In the genomic region with DNA sequence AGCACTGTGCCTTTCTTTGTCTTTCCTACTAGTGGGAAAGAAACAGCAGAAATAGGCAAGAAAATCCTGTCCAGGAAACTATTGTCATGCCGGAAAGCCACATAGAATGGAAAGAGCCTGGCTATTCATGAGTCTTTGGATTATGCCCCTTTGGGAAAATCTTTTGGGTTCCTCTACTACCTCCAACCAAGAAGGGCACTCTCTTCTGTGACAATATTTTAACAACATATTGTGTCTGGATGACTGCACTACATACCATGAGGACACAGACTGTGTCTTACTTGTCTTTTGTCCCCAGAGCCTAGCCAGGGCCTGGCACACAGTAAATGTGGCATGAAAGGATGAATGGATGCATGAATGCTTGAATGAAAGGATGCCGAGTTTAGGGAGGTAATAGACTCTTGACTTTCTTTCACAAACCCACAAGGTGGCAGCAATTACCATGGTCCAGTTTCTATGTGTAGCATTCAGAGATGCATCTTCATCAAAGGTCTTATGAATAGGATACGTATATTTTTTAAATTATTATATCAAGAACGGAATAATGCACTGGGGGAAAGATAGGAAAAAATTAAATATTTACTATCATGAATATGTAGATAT, we compare ENCODE assay signal across 8 cellular contexts. TPM values are rescaled to one million over a fixed set of nuclear protein-coding genes. Genes with fewer than 3 reads are reported as not detected.
A peak's percentile ranks its signal among the peaks of the same experiment; 100 is the strongest.
DNase-seq lines count a peak whose midpoint lies in the region; ATAC-seq and TF ChIP-seq lines count a peak whose summit lies in the region.

No MANE protein-coding gene starts in this region.

- DNase-seq in AG04450 (ENCODE audit: low read depth, low spot score) (no peak), GM12865 (ENCODE audit: low read depth) (peak; percentile 52), NCI-H510A treated with DMSO at 0.1 percent for 48 hours (lab: John Stamatoyannopoulos, UW) (peak; percentile 75), heart right ventricle (peak in 1 of 2 donors; percentile 61), sciatic nerve (ENCODE audit: low spot score) (no peak)
- peak; percentile 22 for DNase-seq in activated naive CD4-positive, alpha-beta T cell treated with anti-CD3 and anti-CD28 coated beads, Interleukin-2, amount 50 U/mL, for 16 hours

- H3K36me3 ChIP-seq in heart right ventricle = no peaks in the 10 kb centered on the region

- H3K4me1 ChIP-seq in heart right ventricle = no peaks in the 10 kb centered on the region

- no peak overlapping the region for H3K4me3 ChIP-seq in AG04450 (ENCODE audit: low read depth, low read length)
- no peak overlapping the region for H3K4me3 ChIP-seq in GM12865 (ENCODE audit: low read depth, low read length)
- H3K4me3 ChIP-seq in heart right ventricle = no peak overlapping the region

- H3K27ac ChIP-seq in AG04450 (ENCODE audit: low read depth, low read length) (no peak overlapping the region), heart right ventricle (no peak overlapping the region)

- CTCF ChIA-PET in AG04450 (lab: Charles Lee) = interaction anchor here (1.0 to 2.4 kb wide), 3 partner anchors 22 to 235 kb away, joined by 3 to 27 read pairs (median 4); no protein-coding TSS in a partner anchor

- TF ChIP-seq CTCF in AG04450 (IDR thresholded peaks at IDR 0.05; ENCODE audit: low read depth, low read length) (peak; percentile 60), GM12865 (IDR thresholded peaks at IDR 0.05; ENCODE audit: insufficient read depth, low read depth, low read length, missing control alignments) (peak; percentile 41), heart right ventricle (IDR thresholded peaks at IDR 0.05) (peak; percentile 31 to 78 (median 67))

- peaks cover 6% of the 10 kb centered on the region for H3K27me3 ChIP-seq in AG04450 (ENCODE audit: control insufficient read depth, insufficient read depth, low read length)
- H3K27me3 ChIP-seq in heart right ventricle = peaks cover 0 to 19% (median 0%) of the 10 kb centered on the region in 7 donors

- WGBS in heart right ventricle, 2 donors = 18 to 25% methylated on average over 4 of the region's 4 CpGs

- H3K9me3 ChIP-seq in AG04450 (ENCODE audit: control insufficient read depth, insufficient read depth, low read length) = no peaks in the 10 kb centered on the region
- no peaks in the 10 kb centered on the region for H3K9me3 ChIP-seq in heart right ventricle

- POLR2A ChIA-PET in AG04450 (lab: Yijun Ruan, JAX) = no interaction called here

- ATAC-seq in HG03159 (IDR thresholded peaks at IDR 0.05; ENCODE audit: unreplicated experiment) (peak; percentile 76), heart right ventricle (peak; percentile 64 to 82 (median 79)), sciatic nerve (peak; percentile 84), GM21825 (IDR thresholded peaks at IDR 0.05; ENCODE audit: unreplicated experiment) (no peak)

- intact Hi-C loops in heart right ventricle (cut with DNase I) = loop anchor here (1.0 to 10.0 kb wide), 7 partner anchors 50 to 718 kb away; partner anchors contain the start of gene PPM1L (in 1 of the 10)
- intact Hi-C loops in sciatic nerve (cut with DNase I) = loop anchor here (10.0 kb wide), 1 partner anchor 238 kb away; no protein-coding TSS in a partner anchor

RNA-seq across cellular contexts. Expression of gene ARL14, which starts 30.3 kb away (rescaled TPM):
- 0.09 TPM in 1 of 2 replicates, not detected in the other for polyA plus RNA-seq in AG04450 (2011; rRNA removed)
- not detected in 2 replicates for polyA minus RNA-seq in AG04450 (2011; rRNA and poly(A)+ RNA removed)
- not detected for total RNA-seq in heart right ventricle
- polyA plus RNA-seq in heart right ventricle = not detected
- not detected for total RNA-seq in sciatic nerve

RNA-seq across cellular contexts. Expression of gene PPM1L, which starts 48.7 kb away (rescaled TPM):
- polyA plus RNA-seq in AG04450 (2011; rRNA removed) = 0.26 and 0.33 TPM in 2 replicates
- 0.28 and 1.4 TPM in 2 replicates for polyA minus RNA-seq in AG04450 (2011; rRNA and poly(A)+ RNA removed)
- total RNA-seq in heart right ventricle = 10 to 100 TPM; 35.5 to 55.5 (median 38.8) TPM
- polyA plus RNA-seq in heart right ventricle = 1 to 10 TPM; 4.4 to 6.9 TPM
- 10.0 TPM for total RNA-seq in sciatic nerve

Comparison
In these comparisons a context has a peak if more than half of its experiments do, and no peak if none do; other contexts are left out.
1. DNase-seq: peak in GM12865 (single experiment), NCI-H510A treated with DMSO at 0.1 percent for 48 hours (single experiment) and activated naive CD4-positive, alpha-beta T cell treated with anti-CD3 and anti-CD28 coated beads, Interleukin-2, amount 50 U/mL, for 16 hours (single experiment); none in AG04450 (single experiment) and sciatic nerve (single experiment).
2. Peak in every context shown above with its lines, with median percentiles within 50 percentile points of each other: CTCF ChIP-seq.